ENCODE assay signal across 1 cellular context in the genomic region with DNA sequence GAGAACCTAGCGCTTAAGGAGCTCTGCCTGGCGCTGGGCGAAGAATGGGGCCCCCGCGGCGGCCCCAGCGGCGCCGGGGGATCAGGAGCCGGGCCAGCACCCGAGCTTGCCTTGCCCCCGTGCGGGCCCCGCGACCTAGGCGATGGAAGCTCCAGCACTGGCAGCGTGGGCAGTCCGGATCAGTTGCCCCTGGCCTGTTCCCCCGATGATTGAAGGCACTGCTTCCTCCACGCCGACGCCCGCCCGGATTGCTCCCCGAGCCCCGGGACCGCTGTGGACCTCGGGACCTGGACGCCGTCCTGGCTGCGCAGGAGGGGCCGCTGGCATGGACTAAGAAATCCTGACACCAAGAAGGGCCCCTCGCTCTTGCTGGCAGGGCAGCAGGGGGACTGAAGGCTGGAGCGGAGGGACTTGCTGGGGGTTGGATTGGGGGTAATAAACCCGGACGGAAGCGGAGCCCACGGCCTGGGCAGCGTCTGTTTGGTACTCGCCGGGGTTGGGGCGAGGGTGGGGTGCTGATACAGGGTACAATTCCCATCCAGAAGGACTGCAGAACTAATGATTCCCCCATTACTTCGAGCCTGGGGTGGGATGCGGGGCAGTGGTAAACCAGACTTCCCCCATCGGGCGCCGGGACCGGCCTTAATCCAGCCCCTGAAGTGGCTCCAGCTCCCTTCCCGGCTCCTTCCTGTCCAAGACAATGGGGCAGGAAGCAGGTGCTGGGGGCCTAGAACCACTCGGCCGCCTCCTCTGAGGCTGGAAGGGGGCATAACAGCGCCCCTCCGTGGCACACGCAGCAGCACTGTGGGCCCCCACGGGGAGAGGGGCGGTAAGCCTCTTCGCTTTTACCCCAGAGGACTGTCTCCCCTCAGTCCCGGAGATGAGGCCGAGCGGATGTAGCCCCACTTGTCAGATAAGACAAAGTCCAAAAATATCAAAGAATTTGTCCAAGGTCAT.
TF ChIP-seq lines count a peak whose summit lies in the region.

No MANE protein-coding gene starts in this region.

TF ChIP-seq in HepG2, 621 proteins besides CTCF, POLR2A, EP300 and RAD21 (continued from another document and continues in another):
- TF ChIP-seq, protein P1, sequence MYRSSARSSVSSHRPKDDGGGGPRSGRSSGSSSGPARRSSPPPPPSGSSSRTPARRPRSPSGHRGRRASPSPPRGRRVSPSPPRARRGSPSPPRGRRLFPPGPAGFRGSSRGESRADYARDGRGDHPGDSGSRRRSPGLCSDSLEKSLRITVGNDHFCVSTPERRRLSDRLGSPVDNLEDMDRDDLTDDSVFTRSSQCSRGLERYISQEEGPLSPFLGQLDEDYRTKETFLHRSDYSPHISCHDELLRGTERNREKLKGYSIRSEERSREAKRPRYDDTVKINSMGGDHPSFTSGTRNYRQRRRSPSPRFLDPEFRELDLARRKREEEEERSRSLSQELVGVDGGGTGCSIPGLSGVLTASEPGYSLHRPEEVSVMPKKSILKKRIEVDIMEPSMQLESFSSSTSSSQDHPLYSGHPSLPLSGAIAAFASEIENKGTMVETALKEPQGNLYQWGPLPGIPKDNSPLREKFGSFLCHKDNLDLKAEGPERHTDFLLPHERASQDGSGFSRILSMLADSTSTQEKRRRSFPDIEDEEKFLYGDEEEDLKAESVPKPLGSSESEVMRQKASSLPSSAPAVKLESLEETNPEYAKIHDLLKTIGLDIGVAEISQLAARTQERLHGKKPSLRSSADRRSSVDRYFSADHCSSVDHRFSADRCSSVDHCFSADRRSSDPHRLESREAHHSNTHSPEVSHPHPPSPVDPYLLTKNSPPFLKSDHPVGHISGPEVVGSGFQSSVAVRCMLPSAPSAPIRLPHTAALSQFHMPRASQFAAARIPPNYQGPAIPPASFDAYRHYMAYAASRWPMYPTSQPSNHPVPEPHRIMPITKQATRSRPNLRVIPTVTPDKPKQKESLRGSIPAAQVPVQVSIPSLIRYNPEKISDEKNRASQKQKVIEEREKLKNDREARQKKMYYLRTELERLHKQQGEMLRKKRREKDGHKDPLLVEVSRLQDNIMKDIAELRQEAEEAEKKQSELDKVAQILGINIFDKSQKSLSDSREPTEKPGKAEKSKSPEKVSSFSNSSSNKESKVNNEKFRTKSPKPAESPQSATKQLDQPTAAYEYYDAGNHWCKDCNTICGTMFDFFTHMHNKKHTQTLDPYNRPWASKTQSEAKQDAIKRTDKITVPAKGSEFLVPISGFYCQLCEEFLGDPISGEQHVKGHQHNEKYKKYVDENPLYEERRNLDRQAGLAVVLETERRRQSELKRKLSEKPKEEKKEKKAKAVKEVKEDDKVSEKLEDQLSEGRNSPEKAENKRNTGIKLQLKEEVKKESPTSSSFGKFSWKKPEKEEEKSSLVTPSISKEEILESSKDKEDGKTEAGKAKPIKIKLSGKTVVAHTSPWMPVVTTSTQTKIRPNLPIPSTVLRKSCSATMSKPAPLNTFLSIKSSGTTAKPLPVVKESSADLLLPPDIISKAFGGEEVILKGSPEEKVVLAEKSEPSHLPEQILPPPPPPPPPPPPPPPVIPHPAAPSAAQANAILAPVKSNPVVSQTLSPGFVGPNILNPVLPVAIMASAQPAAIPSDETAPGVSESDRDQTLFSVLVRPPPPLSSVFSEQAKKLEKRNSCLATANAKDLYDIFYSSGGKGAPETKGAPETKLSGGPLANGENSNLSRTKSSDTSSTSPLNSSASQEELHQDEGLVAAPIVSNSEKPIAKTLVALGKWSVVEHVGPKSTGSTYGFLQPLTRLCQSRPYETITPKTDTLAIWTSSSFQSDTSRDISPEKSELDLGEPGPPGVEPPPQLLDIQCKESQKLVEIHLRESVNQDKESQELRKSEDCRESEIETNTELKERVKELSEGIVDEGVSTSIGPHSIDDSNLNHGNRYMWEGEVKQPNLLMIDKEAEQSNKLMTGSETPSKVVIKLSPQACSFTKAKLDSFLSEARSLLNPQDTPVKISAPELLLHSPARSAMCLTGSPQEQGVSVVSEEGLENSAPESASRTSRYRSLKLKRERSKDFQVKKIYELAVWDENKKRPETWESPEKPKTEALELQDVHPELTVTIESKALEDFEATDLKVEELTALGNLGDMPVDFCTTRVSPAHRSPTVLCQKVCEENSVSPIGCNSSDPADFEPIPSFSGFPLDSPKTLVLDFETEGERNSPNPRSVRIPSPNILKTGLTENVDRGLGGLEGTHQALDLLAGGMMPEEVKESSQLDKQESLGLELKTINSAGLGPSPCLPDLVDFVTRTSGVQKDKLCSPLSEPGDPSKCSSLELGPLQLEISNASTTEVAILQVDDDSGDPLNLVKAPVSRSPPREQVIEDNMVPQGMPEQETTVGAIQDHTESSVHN (CRISPR knock-in tag; IDR thresholded peaks at IDR 0.05): no peak
- TF ChIP-seq, protein P2, sequence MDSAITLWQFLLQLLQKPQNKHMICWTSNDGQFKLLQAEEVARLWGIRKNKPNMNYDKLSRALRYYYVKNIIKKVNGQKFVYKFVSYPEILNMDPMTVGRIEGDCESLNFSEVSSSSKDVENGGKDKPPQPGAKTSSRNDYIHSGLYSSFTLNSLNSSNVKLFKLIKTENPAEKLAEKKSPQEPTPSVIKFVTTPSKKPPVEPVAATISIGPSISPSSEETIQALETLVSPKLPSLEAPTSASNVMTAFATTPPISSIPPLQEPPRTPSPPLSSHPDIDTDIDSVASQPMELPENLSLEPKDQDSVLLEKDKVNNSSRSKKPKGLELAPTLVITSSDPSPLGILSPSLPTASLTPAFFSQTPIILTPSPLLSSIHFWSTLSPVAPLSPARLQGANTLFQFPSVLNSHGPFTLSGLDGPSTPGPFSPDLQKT (CRISPR knock-in tag; IDR thresholded peaks at IDR 0.05; ENCODE audit: borderline replicate concordance): no peak
- TF ChIP-seq, protein P3, sequence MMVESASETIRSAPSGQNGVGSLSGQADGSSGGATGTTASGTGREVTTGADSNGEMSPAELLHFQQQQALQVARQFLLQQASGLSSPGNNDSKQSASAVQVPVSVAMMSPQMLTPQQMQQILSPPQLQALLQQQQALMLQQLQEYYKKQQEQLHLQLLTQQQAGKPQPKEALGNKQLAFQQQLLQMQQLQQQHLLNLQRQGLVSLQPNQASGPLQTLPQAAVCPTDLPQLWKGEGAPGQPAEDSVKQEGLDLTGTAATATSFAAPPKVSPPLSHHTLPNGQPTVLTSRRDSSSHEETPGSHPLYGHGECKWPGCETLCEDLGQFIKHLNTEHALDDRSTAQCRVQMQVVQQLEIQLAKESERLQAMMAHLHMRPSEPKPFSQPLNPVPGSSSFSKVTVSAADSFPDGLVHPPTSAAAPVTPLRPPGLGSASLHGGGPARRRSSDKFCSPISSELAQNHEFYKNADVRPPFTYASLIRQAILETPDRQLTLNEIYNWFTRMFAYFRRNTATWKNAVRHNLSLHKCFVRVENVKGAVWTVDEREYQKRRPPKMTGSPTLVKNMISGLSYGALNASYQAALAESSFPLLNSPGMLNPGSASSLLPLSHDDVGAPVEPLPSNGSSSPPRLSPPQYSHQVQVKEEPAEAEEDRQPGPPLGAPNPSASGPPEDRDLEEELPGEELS (CRISPR knock-in tag; IDR thresholded peaks at IDR 0.05): no peak; the same call in 1 of the 2 replicates
- TF ChIP-seq RFXAP (CRISPR knock-in tag; IDR thresholded peaks at IDR 0.05; ENCODE audit: borderline replicate concordance) (no peak; the same call in 1 of the 2 replicates), ZNF224 (CRISPR knock-in tag; IDR thresholded peaks at IDR 0.05) (no peak), ZNF180 (CRISPR knock-in tag; IDR thresholded peaks at IDR 0.05; ENCODE audit: borderline replicate concordance, low read depth) (no peak), MEIS2 (CRISPR knock-in tag; IDR thresholded peaks at IDR 0.05) (no peak; the same call in 1 of the 2 replicates), MTF1 (CRISPR knock-in tag; IDR thresholded peaks at IDR 0.05) (no peak), FIP1L1 (IDR thresholded peaks at IDR 0.05; ENCODE audit: borderline replicate concordance, insufficient read depth, low read depth, low read length) (0 out of 2 replicates have a peak, but pooled peaks have one; percentile 22), ZNF12 (CRISPR knock-in tag; IDR thresholded peaks at IDR 0.05) (no peak), SAFB2 (CRISPR knock-in tag; IDR thresholded peaks at IDR 0.05; ENCODE audit: borderline replicate concordance, low read depth) (no peak), ZNF136 (CRISPR knock-in tag; IDR thresholded peaks at IDR 0.05; ENCODE audit: low read depth) (no peak; the same call in 1 of the 2 replicates), HHEX (CRISPR knock-in tag; IDR thresholded peaks at IDR 0.05) (no peak), FOXO1 (CRISPR knock-in tag; IDR thresholded peaks at IDR 0.05) (no peak; the same call in 1 of the 2 replicates), JUND (CRISPR knock-in tag; IDR thresholded peaks at IDR 0.05) (no peak), ZNF724P (CRISPR knock-in tag; IDR thresholded peaks at IDR 0.05; ENCODE audit: borderline replicate concordance) (no peak), CREM (IDR thresholded peaks at IDR 0.05) (peak; percentile 34; the same call in 1 of the 2 replicates), CREM (CRISPR knock-in tag; IDR thresholded peaks at IDR 0.05) (no peak), PLRG1 (conservative IDR thresholded peaks at IDR 0.05) (no peak), MAFF (IDR thresholded peaks at IDR 0.05; ENCODE audit: low read depth, low read length) (no peak), NR2F2 (IDR thresholded peaks at IDR 0.05; ENCODE audit: borderline replicate concordance, low read depth) (peak; percentile 25; the same call in 1 of the 2 replicates), ZBTB8A (CRISPR knock-in tag; IDR thresholded peaks at IDR 0.05; ENCODE audit: borderline replicate concordance, low read depth) (no peak), ZNF143 (CRISPR knock-in tag; IDR thresholded peaks at IDR 0.05) (no peak), TAF15 (IDR thresholded peaks at IDR 0.05; ENCODE audit: low read depth, low read length, poor library complexity, severe bottlenecking) (no peak)
- TF ChIP-seq, protein P4, sequence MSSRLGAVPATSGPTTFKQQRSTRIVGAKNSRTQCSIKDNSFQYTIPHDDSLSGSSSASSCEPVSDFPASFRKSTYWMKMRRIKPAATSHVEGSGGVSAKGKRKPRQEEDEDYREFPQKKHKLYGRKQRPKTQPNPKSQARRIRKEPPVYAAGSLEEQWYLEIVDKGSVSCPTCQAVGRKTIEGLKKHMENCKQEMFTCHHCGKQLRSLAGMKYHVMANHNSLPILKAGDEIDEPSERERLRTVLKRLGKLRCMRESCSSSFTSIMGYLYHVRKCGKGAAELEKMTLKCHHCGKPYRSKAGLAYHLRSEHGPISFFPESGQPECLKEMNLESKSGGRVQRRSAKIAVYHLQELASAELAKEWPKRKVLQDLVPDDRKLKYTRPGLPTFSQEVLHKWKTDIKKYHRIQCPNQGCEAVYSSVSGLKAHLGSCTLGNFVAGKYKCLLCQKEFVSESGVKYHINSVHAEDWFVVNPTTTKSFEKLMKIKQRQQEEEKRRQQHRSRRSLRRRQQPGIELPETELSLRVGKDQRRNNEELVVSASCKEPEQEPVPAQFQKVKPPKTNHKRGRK (CRISPR knock-in tag; IDR thresholded peaks at IDR 0.05): no peak
- TF ChIP-seq, protein P5, sequence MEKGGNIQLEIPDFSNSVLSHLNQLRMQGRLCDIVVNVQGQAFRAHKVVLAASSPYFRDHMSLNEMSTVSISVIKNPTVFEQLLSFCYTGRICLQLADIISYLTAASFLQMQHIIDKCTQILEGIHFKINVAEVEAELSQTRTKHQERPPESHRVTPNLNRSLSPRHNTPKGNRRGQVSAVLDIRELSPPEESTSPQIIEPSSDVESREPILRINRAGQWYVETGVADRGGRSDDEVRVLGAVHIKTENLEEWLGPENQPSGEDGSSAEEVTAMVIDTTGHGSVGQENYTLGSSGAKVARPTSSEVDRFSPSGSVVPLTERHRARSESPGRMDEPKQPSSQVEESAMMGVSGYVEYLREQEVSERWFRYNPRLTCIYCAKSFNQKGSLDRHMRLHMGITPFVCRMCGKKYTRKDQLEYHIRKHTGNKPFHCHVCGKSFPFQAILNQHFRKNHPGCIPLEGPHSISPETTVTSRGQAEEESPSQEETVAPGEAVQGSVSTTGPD (CRISPR knock-in tag; IDR thresholded peaks at IDR 0.05): no peak
- TF ChIP-seq, protein P6, sequence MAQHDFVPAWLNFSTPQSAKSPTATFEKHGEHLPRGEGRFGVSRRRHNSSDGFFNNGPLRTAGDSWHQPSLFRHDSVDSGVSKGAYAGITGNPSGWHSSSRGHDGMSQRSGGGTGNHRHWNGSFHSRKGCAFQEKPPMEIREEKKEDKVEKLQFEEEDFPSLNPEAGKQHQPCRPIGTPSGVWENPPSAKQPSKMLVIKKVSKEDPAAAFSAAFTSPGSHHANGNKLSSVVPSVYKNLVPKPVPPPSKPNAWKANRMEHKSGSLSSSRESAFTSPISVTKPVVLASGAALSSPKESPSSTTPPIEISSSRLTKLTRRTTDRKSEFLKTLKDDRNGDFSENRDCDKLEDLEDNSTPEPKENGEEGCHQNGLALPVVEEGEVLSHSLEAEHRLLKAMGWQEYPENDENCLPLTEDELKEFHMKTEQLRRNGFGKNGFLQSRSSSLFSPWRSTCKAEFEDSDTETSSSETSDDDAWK (CRISPR knock-in tag; IDR thresholded peaks at IDR 0.05): no peak
- TF ChIP-seq, protein P7, sequence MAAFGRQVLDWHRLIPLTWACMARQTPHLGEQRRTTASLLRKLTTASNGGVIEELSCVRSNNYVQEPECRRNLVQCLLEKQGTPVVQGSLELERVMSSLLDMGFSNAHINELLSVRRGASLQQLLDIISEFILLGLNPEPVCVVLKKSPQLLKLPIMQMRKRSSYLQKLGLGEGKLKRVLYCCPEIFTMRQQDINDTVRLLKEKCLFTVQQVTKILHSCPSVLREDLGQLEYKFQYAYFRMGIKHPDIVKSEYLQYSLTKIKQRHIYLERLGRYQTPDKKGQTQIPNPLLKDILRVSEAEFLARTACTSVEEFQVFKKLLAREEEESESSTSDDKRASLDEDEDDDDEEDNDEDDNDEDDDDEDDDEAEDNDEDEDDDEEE (CRISPR knock-in tag; IDR thresholded peaks at IDR 0.05): no peak
- TF ChIP-seq, protein P8, sequence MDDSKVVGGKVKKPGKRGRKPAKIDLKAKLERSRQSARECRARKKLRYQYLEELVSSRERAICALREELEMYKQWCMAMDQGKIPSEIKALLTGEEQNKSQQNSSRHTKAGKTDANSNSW (CRISPR knock-in tag; IDR thresholded peaks at IDR 0.05; ENCODE audit: borderline replicate concordance): peak; percentile 45; the same call in 1 of the 2 replicates
- TF ChIP-seq, protein P9, sequence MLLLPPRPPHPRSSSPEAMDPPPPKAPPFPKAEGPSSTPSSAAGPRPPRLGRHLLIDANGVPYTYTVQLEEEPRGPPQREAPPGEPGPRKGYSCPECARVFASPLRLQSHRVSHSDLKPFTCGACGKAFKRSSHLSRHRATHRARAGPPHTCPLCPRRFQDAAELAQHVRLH (CRISPR knock-in tag; IDR thresholded peaks at IDR 0.05; ENCODE audit: borderline replicate concordance, low read depth): no peak
- TF ChIP-seq, protein P10, sequence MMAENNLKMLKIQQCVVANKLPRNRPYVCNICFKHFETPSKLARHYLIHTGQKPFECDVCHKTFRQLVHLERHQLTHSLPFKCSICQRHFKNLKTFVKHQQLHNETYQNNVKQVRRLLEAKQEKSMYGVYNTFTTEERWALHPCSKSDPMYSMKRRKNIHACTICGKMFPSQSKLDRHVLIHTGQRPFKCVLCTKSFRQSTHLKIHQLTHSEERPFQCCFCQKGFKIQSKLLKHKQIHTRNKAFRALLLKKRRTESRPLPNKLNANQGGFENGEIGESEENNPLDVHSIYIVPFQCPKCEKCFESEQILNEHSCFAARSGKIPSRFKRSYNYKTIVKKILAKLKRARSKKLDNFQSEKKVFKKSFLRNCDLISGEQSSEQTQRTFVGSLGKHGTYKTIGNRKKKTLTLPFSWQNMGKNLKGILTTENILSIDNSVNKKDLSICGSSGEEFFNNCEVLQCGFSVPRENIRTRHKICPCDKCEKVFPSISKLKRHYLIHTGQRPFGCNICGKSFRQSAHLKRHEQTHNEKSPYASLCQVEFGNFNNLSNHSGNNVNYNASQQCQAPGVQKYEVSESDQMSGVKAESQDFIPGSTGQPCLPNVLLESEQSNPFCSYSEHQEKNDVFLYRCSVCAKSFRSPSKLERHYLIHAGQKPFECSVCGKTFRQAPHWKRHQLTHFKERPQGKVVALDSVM (CRISPR knock-in tag; IDR thresholded peaks at IDR 0.05): no peak
